In genomic region chr2:74895031-74895425, GRCh38 we compare ENCODE assay signal across 15 cellular contexts.
DNase-seq lines count a peak whose midpoint lies in the region; ATAC-seq and TF ChIP-seq lines count a peak whose summit lies in the region.
"Had no signal": no experiment of that assay in that cellular context is flagged by ENCODE, and none has a peak within 500 bp of the region (broad histone marks: within the 10 kb centered on the region; RNA-seq: fewer than 3 reads in every experiment).

No MANE protein-coding gene starts in this region.

- CTCF ChIA-PET in OCI-LY7 (lab: Charles Lee; ENCODE audit: unreplicated experiment) = no interaction called here

- H3K27me3 ChIP-seq in tibial artery = no peaks in the 10 kb centered on the region

- H3K4me3 ChIP-seq in NB4 (ENCODE audit: low read depth, low read length) = no peak overlapping the region
- H3K4me3 ChIP-seq in tibial artery = no peak overlapping the region
- no peak overlapping the region for H3K4me3 ChIP-seq in OCI-LY7 (ENCODE audit: low read depth, low read length, poor library complexity, severe bottlenecking)
- H3K4me3 ChIP-seq: HAP-1 had no signal

- H3K9me3 ChIP-seq in tibial artery = no peaks in the 10 kb centered on the region
- no peaks in the 10 kb centered on the region for H3K9me3 ChIP-seq in OCI-LY7 (ENCODE audit: low read length)
- H3K9me3 ChIP-seq: HAP-1 had no signal

- peaks cover 0 to 31% (median 9%) of the 10 kb centered on the region in 4 donors for H3K4me1 ChIP-seq in tibial artery
- H3K4me1 ChIP-seq in OCI-LY7 (ENCODE audit: insufficient read depth, low read length, poor library complexity, severe bottlenecking) = no peaks in the 10 kb centered on the region

- no peak for TF ChIP-seq POLR2A in NB4 (IDR thresholded peaks at IDR 0.05; ENCODE audit: extremely low read depth, insufficient read length)

- no peak overlapping the region for H2AFZ ChIP-seq in OCI-LY7 (ENCODE audit: low read length)

- no peaks in the 10 kb centered on the region for H3K27me3 Mint-ChIP-seq in activated naive CD8-positive, alpha-beta T cell
- H3K27me3 Mint-ChIP-seq in activated naive CD8-positive, alpha-beta T cell treated with anti-CD3 and anti-CD28 coated beads, Interleukin-2, amount 50 U/mL, for 24 hours = no peaks in the 10 kb centered on the region
- no peaks in the 10 kb centered on the region for H3K27me3 Mint-ChIP-seq in chondrocyte (ENCODE audit: low read depth)

- H3K36me3 Mint-ChIP-seq in activated naive CD8-positive, alpha-beta T cell = peaks cover 44% of the 10 kb centered on the region
- H3K36me3 Mint-ChIP-seq in activated naive CD8-positive, alpha-beta T cell treated with anti-CD3 and anti-CD28 coated beads, Interleukin-2, amount 50 U/mL, for 24 hours (ENCODE audit: low read depth) = peaks cover 74% of the 10 kb centered on the region
- H3K36me3 Mint-ChIP-seq in chondrocyte (ENCODE audit: low read depth) = peaks cover 27% of the 10 kb centered on the region

- TF ChIP-seq CTCF in NB4 (IDR thresholded peaks at IDR 0.05; ENCODE audit: low read depth, low read length) (no peak), chondrocyte (IDR thresholded peaks at IDR 0.05) (no peak), tibial artery (IDR thresholded peaks at IDR 0.05) (no peak), OCI-LY7 (conservative IDR thresholded peaks at IDR 0.05; ENCODE audit: low read length) (no peak)

- POLR2A ChIA-PET in OCI-LY7 (lab: Charles Lee) = no interaction called here

- H4K20me1 ChIP-seq in OCI-LY7 (ENCODE audit: insufficient read depth, low read length) = no peaks in the 10 kb centered on the region

- H3K27ac ChIP-seq in tibial artery (peak overlapping the region; percentile 10 to 39), OCI-LY7 (ENCODE audit: low read depth, low read length, poor library complexity, severe bottlenecking) (no peak overlapping the region)

- no peaks in the 10 kb centered on the region for H3K9me2 ChIP-seq in OCI-LY7 (ENCODE audit: insufficient read depth, low read length)

- no peaks in the 10 kb centered on the region for H3K4me1 Mint-ChIP-seq in activated naive CD8-positive, alpha-beta T cell (ENCODE audit: low read depth)
- peaks cover 2% of the 10 kb centered on the region for H3K4me1 Mint-ChIP-seq in activated naive CD8-positive, alpha-beta T cell treated with anti-CD3 and anti-CD28 coated beads, Interleukin-2, amount 50 U/mL, for 24 hours
- H3K4me1 Mint-ChIP-seq in chondrocyte (ENCODE audit: low read depth) = peaks cover 43% of the 10 kb centered on the region

- intact Hi-C loops in tibial artery (cut with DNase I; ENCODE audit: low total_unique reads) = no loop called here
- intact Hi-C loops in OCI-LY7 (cut with micrococcal nuclease; ENCODE audit: unreplicated experiment) = no loop called here

- H3K4me2 ChIP-seq in OCI-LY7 (ENCODE audit: low read length) = no peak overlapping the region

- H3K36me3 ChIP-seq in tibial artery (peaks cover 0 to 15% (median 13%) of the 10 kb centered on the region in 3 donors), OCI-LY7 (ENCODE audit: insufficient read depth, low read length) (peaks cover 62% of the 10 kb centered on the region)

- H3K4me3 Mint-ChIP-seq in activated naive CD8-positive, alpha-beta T cell = no peak overlapping the region
- no peak overlapping the region for H3K4me3 Mint-ChIP-seq in activated naive CD8-positive, alpha-beta T cell treated with anti-CD3 and anti-CD28 coated beads, Interleukin-2, amount 50 U/mL, for 24 hours
- H3K4me3 Mint-ChIP-seq in chondrocyte (ENCODE audit: unreplicated experiment) = no peak overlapping the region

- peak overlapping the region; percentile 68 for H3K27ac Mint-ChIP-seq in activated naive CD8-positive, alpha-beta T cell
- no peak overlapping the region for H3K27ac Mint-ChIP-seq in activated naive CD8-positive, alpha-beta T cell treated with anti-CD3 and anti-CD28 coated beads, Interleukin-2, amount 50 U/mL, for 24 hours
- peak overlapping the region; percentile 60 for H3K27ac Mint-ChIP-seq in chondrocyte (ENCODE audit: unreplicated experiment)

- no peak for DNase-seq in activated naive CD8-positive, alpha-beta T cell treated with anti-CD3 and anti-CD28 coated beads, Interleukin-2, amount 50 U/mL, for 24 hours
- DNase-seq in NB4 (ENCODE audit: low read depth) (peak; percentile 55), chondrocyte (ENCODE audit: low spot score) (no peak), tibial artery (no peak), OCI-LY7 (ENCODE audit: low spot score) (no peak), NCI-H2029 (lab: John Stamatoyannopoulos, UW) (no peak)
- DNase-seq: C1 segment of cervical spinal cord, DND-41, NCI-H1417, NCI-H187 treated with DMSO at 0.1 percent for 48 hours, NCI-H2171 treated with DMSO at 0.1 percent for 48 hours, NCI-H446 treated with DMSO at 0.1 percent for 48 hours had no signal

- peaks cover 9% of the 10 kb centered on the region for H3K9me3 Mint-ChIP-seq in activated naive CD8-positive, alpha-beta T cell (ENCODE audit: low read depth)
- no peaks in the 10 kb centered on the region for H3K9me3 Mint-ChIP-seq in activated naive CD8-positive, alpha-beta T cell treated with anti-CD3 and anti-CD28 coated beads, Interleukin-2, amount 50 U/mL, for 24 hours
- no peaks in the 10 kb centered on the region for H3K9me3 Mint-ChIP-seq in chondrocyte (ENCODE audit: low read depth)

- no TSS peak for BruUV-seq in OCI-LY7 (replicated peaks; lab: Mats Ljungman, UMichigan)

- H3K79me2 ChIP-seq in OCI-LY7 (ENCODE audit: insufficient read depth, low read depth, low read length) = no peaks in the 10 kb centered on the region

- ATAC-seq in activated naive CD8-positive, alpha-beta T cell treated with anti-CD3 and anti-CD28 coated beads, Interleukin-2, amount 50 U/mL, for 24 hours = no peak
- ATAC-seq: Right ventricle myocardium inferior had no signal
